In genomic region chr9:22054529-22054928, GRCh38 we compare ENCODE assay signal across 26 cellular contexts. TPM values are rescaled to one million over a fixed set of nuclear protein-coding genes. Genes with fewer than 3 reads are reported as not detected.
"Had no signal": no experiment of that assay in that cellular context is flagged by ENCODE, and none has a peak within 500 bp of the region (broad histone marks: within the 10 kb centered on the region; RNA-seq: fewer than 3 reads in every experiment).

No MANE protein-coding gene starts in this region.

- DNase-seq: activated CD4-positive, alpha-beta memory T cell treated with anti-CD3 and anti-CD28 coated beads, Interleukin-2, amount 10 ng/mL, durations not matched to agents 7 days and 5 days; activated CD4-positive, alpha-beta T cell treated with anti-CD3 and anti-CD28 coated beads for 36 hours; activated CD4-positive, alpha-beta T cell treated with anti-CD3 and anti-CD28 coated beads, Interleukin-2, amount 50 U/mL, for 1 hour; activated gamma-delta T cell treated with Interleukin-2 at 50 U/mL for 16 hours; activated naive CD4-positive, alpha-beta T cell treated with anti-CD3 and anti-CD28 coated beads, Interleukin-2, amount 10 ng/mL, durations not matched to agents 7 days and 5 days; activated naive CD8-positive, alpha-beta T cell treated with anti-CD3 and anti-CD28 coated beads for 36 hours; activated T-cell treated with anti-CD3 and anti-CD28 coated beads for 4 hours; activated T-cell treated with anti-CD3 and anti-CD28 coated beads, Interleukin-2, amount 50 U/mL, for 48 hours; aorta; body of pancreas; Karpas-422; MM.1S; NCI-H1105 treated with DMSO at 0.1 percent for 48 hours; NCI-H1436 treated with DMSO at 0.1 percent for 48 hours; NCI-H187; NCI-H2081; NCI-H510A treated with DMSO at 0.1 percent for 48 hours; NCI-H69; NK-92 treated with Interleukin-12 subunit alpha and Interleukin-12 subunit beta, amount 100 ng/mL, for 24 hours; OCI-M1; Peyer's patch; SHP77 treated with DMSO at 0.1 percent for 48 hours; T-helper 2 cell; T1000 had no signal

- H3K9me3 ChIP-seq: body of pancreas, Peyer's patch had no signal

- H3K27ac Mint-ChIP-seq: activated CD4-positive, alpha-beta memory T cell treated with anti-CD3 and anti-CD28 coated beads, Interleukin-2, amount 10 ng/mL, durations not matched to agents 7 days and 5 days; activated CD4-positive, alpha-beta T cell treated with anti-CD3 and anti-CD28 coated beads for 36 hours; activated naive CD4-positive, alpha-beta T cell treated with anti-CD3 and anti-CD28 coated beads, Interleukin-2, amount 10 ng/mL, durations not matched to agents 7 days and 5 days; activated naive CD8-positive, alpha-beta T cell treated with anti-CD3 and anti-CD28 coated beads for 36 hours; activated T-helper 17 cell treated with anti-CD3 and anti-CD28 coated beads, Interleukin-2, amount 50 U/mL, for 72 hours had no signal

- H3K36me3 ChIP-seq: Peyer's patch had no signal

- H3K27me3 ChIP-seq: body of pancreas, Peyer's patch had no signal

- H3K27ac ChIP-seq: body of pancreas, Peyer's patch, VCaP had no signal

- H3K4me1 ChIP-seq: body of pancreas had no signal

- H3K4me3 Mint-ChIP-seq: activated CD4-positive, alpha-beta memory T cell treated with anti-CD3 and anti-CD28 coated beads, Interleukin-2, amount 10 ng/mL, durations not matched to agents 7 days and 5 days; activated CD4-positive, alpha-beta T cell treated with anti-CD3 and anti-CD28 coated beads for 36 hours; activated naive CD4-positive, alpha-beta T cell treated with anti-CD3 and anti-CD28 coated beads, Interleukin-2, amount 10 ng/mL, durations not matched to agents 7 days and 5 days; activated naive CD8-positive, alpha-beta T cell treated with anti-CD3 and anti-CD28 coated beads for 36 hours; activated T-helper 17 cell treated with anti-CD3 and anti-CD28 coated beads, Interleukin-2, amount 50 U/mL, for 72 hours had no signal

- H3K9me3 Mint-ChIP-seq: activated CD4-positive, alpha-beta memory T cell treated with anti-CD3 and anti-CD28 coated beads, Interleukin-2, amount 10 ng/mL, durations not matched to agents 7 days and 5 days; activated naive CD8-positive, alpha-beta T cell treated with anti-CD3 and anti-CD28 coated beads for 36 hours; activated T-helper 17 cell treated with anti-CD3 and anti-CD28 coated beads, Interleukin-2, amount 50 U/mL, for 72 hours had no signal

- H3K36me3 Mint-ChIP-seq: activated naive CD8-positive, alpha-beta T cell treated with anti-CD3 and anti-CD28 coated beads for 36 hours had no signal

- ATAC-seq: activated CD4-positive, alpha-beta T cell treated with anti-CD3 and anti-CD28 coated beads for 36 hours; activated T-helper 17 cell treated with anti-CD3 and anti-CD28 coated beads, Interleukin-2, amount 50 U/mL, for 72 hours; body of pancreas had no signal

- H3K27me3 Mint-ChIP-seq: activated T-helper 17 cell treated with anti-CD3 and anti-CD28 coated beads, Interleukin-2, amount 50 U/mL, for 72 hours had no signal

- H3K4me3 ChIP-seq: body of pancreas, Peyer's patch had no signal

RNA-seq across cellular contexts. Expression of gene CDKN2B, which starts 45.4 kb away (rescaled TPM):
- total RNA-seq: activated CD4-positive, alpha-beta T cell treated with anti-CD3 and anti-CD28 coated beads for 36 hours; activated naive CD8-positive, alpha-beta T cell treated with anti-CD3 and anti-CD28 coated beads for 36 hours had no signal
